Comparison of ENCODE assay signal across 12 cellular contexts in genomic region chr6:161369339-161369738, GRCh38.
DNase-seq lines count a peak whose midpoint lies in the region; ATAC-seq, FAIRE-seq and TF ChIP-seq lines count a peak whose summit lies in the region.
"Had no signal": no experiment of that assay in that cellular context is flagged by ENCODE, and none has a peak within 500 bp of the region (broad histone marks: within the 10 kb centered on the region; RNA-seq: fewer than 3 reads in every experiment).

No MANE protein-coding gene starts in this region.

- TF ChIP-seq POLR2A in HepG2 (IDR thresholded peaks at IDR 0.05; ENCODE audit: insufficient read depth in 1 of 2, low read depth in 2 of 2, low read length in 2 of 2): no peak

- H3K79me2 ChIP-seq in HepG2 (ENCODE audit: insufficient read depth, low read length): no peaks in the 10 kb centered on the region

- no peak for TF ChIP-seq CTCF in astrocyte of the cerebellum (IDR thresholded peaks at IDR 0.05; ENCODE audit: low read depth, low read length, missing control alignments)
- no peak for TF ChIP-seq CTCF in HepG2 (CRISPR knock-in tag; IDR thresholded peaks at IDR 0.05)
- no peak for TF ChIP-seq CTCF in activated CD8-positive, alpha-beta T cell treated with anti-CD3 and anti-CD28 coated beads for 36 hours (IDR thresholded peaks at IDR 0.05)

- no peaks in the 10 kb centered on the region for H4K20me1 ChIP-seq in HepG2 (ENCODE audit: insufficient read depth, low read length)

- H3K4me3 Mint-ChIP-seq in activated CD8-positive, alpha-beta T cell treated with anti-CD3 and anti-CD28 coated beads for 36 hours: no peak overlapping the region
- H3K4me3 Mint-ChIP-seq: T-helper 1 cell treated with Interleukin-12 subunit alpha and Interleukin-12 subunit beta and Interleukin-4 antibody, amounts not matched to agents 30 μg/mL and 1 μg/mL, for 36 hours had no signal

- POLR2A ChIA-PET in HepG2 (lab: Yijun Ruan, JAX): no interaction called here
- POLR2A ChIA-PET in activated CD8-positive, alpha-beta T cell treated with anti-CD3 and anti-CD28 coated beads for 36 hours (lab: Charles Lee): no interaction called here

- H3K36me3 ChIP-seq in HepG2 (replicated peaks in 1 of 2; ENCODE audit: control insufficient read depth in 1 of 2, insufficient read depth in 2 of 2, low read length in 2 of 2): no peaks in the 10 kb centered on the region
- H3K36me3 ChIP-seq: HAP-1 had no signal

- 0 out of 5 replicates have a peak, but pooled peaks cover 0 to 4% of the 10 kb centered on the region in 2 experiments for H3K27me3 ChIP-seq in HepG2 (ENCODE audit: control insufficient read depth in 1 of 2, insufficient read depth in 2 of 2, low read length in 2 of 2)
- H3K27me3 ChIP-seq: dorsolateral prefrontal cortex had no signal

- TF ChIP-seq EP300 in Ishikawa (IDR thresholded peaks at IDR 0.05; ENCODE audit: borderline replicate concordance) (no peak), HepG2 (IDR thresholded peaks at IDR 0.05; ENCODE audit: low read depth in 2 of 2, low read length in 2 of 2) (no peak), HepG2 (CRISPR knock-in tag; IDR thresholded peaks at IDR 0.05; ENCODE audit: borderline replicate concordance) (no peak)

- no peak for TF ChIP-seq RAD21 in Ishikawa (IDR thresholded peaks at IDR 0.05; ENCODE audit: low read depth)
- no peak for TF ChIP-seq RAD21 in HepG2 (CRISPR knock-in tag; IDR thresholded peaks at IDR 0.05)

- in situ Hi-C loops in astrocyte of the cerebellum (cut with HindIII; ENCODE audit: low sequenced_read_pairs): no loop called here
- in situ Hi-C loops in HepG2 (cut with HindIII; ENCODE audit: extremely low pct_ligation_motif_present, low pct_unique_long_range_greater_than_20kb): loop anchor here (25.0 kb wide), 1 partner anchor 632 kb away; no protein-coding TSS in a partner anchor

- CTCF ChIA-PET in HepG2 (lab: Yijun Ruan, JAX; ENCODE audit: low intra/inter-chr PET ratio, low total read pairs): no interaction called here
- CTCF ChIA-PET in activated CD8-positive, alpha-beta T cell treated with anti-CD3 and anti-CD28 coated beads for 36 hours (lab: Charles Lee): interaction anchor here (0.6 to 2.9 kb wide), 2 partner anchors 243 to 439 kb away, joined by 3 to 21 read pairs; no protein-coding TSS in a partner anchor

- H3K9me3 Mint-ChIP-seq in activated CD8-positive, alpha-beta T cell treated with anti-CD3 and anti-CD28 coated beads for 36 hours: no peaks in the 10 kb centered on the region
- H3K9me3 Mint-ChIP-seq: T-helper 1 cell treated with Interleukin-12 subunit alpha and Interleukin-12 subunit beta and Interleukin-4 antibody, amounts not matched to agents 30 μg/mL and 1 μg/mL, for 36 hours had no signal

- intact Hi-C loops in HepG2 (cut with micrococcal nuclease; ENCODE audit: unreplicated experiment): no loop called here
- intact Hi-C loops in activated CD8-positive, alpha-beta T cell treated with anti-CD3 and anti-CD28 coated beads for 36 hours (cut with micrococcal nuclease): no loop called here

- H3K4me2 ChIP-seq in HepG2 (ENCODE audit: low read depth, low read length): no peak overlapping the region

- no peak overlapping the region for H3K27ac Mint-ChIP-seq in activated CD8-positive, alpha-beta T cell treated with anti-CD3 and anti-CD28 coated beads for 36 hours
- H3K27ac Mint-ChIP-seq: T-helper 1 cell treated with Interleukin-12 subunit alpha and Interleukin-12 subunit beta and Interleukin-4 antibody, amounts not matched to agents 30 μg/mL and 1 μg/mL, for 36 hours had no signal

- H2AFZ ChIP-seq in HepG2 (ENCODE audit: low read length): no peak overlapping the region

- H3K27me3 Mint-ChIP-seq in activated CD8-positive, alpha-beta T cell treated with anti-CD3 and anti-CD28 coated beads for 36 hours: no peaks in the 10 kb centered on the region

- 61% methylated on average over 13 of the region's 13 CpGs for WGBS in HepG2 (ENCODE audit: low lambda C conversion rate)

- no peaks in the 10 kb centered on the region for H3K36me3 Mint-ChIP-seq in activated CD8-positive, alpha-beta T cell treated with anti-CD3 and anti-CD28 coated beads for 36 hours (ENCODE audit: low read depth)

- BruUV-seq in HepG2 (replicated peaks; lab: Mats Ljungman, UMichigan): no TSS peak

- H3K4me3 ChIP-seq in astrocyte of the cerebellum (ENCODE audit: low read depth, low read length) (no peak overlapping the region), HepG2 (replicated peaks in 1 of 3; ENCODE audit: insufficient read depth in 1 of 3, low read depth in 2 of 3, low read length in 3 of 3) (no peak overlapping the region)
- H3K4me3 ChIP-seq: dorsolateral prefrontal cortex, HAP-1 had no signal

- H3K27ac ChIP-seq in HepG2 (ENCODE audit: extremely low read length, insufficient read depth, low read length): no peak overlapping the region

- no peak overlapping the region for H3K9ac ChIP-seq in HepG2 (ENCODE audit: insufficient read depth, low read depth, low read length)

- no peaks in the 10 kb centered on the region for H3K9me3 ChIP-seq in HepG2 (ENCODE audit: low read length)
- H3K9me3 ChIP-seq: HAP-1 had no signal

- DNase-seq in AG20443 (ENCODE audit: low spot score): peak; percentile 84
- DNase-seq in astrocyte of the cerebellum (ENCODE audit: low read depth): peak; percentile 58
- DNase-seq in HepG2 (ENCODE audit: low spot score): no peak
- DNase-seq in activated CD4-positive, alpha-beta T cell treated with anti-CD3 and anti-CD28 coated beads for 48 hours: no peak
- DNase-seq in NCI-H2081 (lab: John Stamatoyannopoulos, UW): no peak
- no peak for DNase-seq in activated CD8-positive, alpha-beta T cell treated with anti-CD3 and anti-CD28 coated beads for 36 hours
- DNase-seq: dorsolateral prefrontal cortex, NCI-H510A treated with DMSO at 0.1 percent for 48 hours had no signal

- no peaks in the 10 kb centered on the region for H3K4me1 Mint-ChIP-seq in activated CD8-positive, alpha-beta T cell treated with anti-CD3 and anti-CD28 coated beads for 36 hours (ENCODE audit: low read depth)

- peaks cover 7% of the 10 kb centered on the region for H3K4me1 ChIP-seq in HepG2 (ENCODE audit: insufficient read depth, low read length)
- H3K4me1 ChIP-seq: HAP-1 had no signal

- ATAC-seq in HepG2 (no peak), HG02970 (IDR thresholded peaks at IDR 0.05; ENCODE audit: low FRiP score, unreplicated experiment) (no peak)
- ATAC-seq in activated CD8-positive, alpha-beta T cell treated with anti-CD3 and anti-CD28 coated beads for 36 hours: no peak

- FAIRE-seq in HepG2 (lab: Jason Lieb, UNC): no peak

TF ChIP-seq in Ishikawa, 13 proteins besides CTCF, POLR2A, EP300 and RAD21:
- no peak for TF ChIP-seq NFIC (IDR thresholded peaks at IDR 0.05)
- TF ChIP-seq FOXM1 (IDR thresholded peaks at IDR 0.05; ENCODE audit: borderline replicate concordance, low read depth): no peak
- no peak for TF ChIP-seq YY1 (IDR thresholded peaks at IDR 0.05; ENCODE audit: low read depth)
- no peak for TF ChIP-seq CREB1 (IDR thresholded peaks at IDR 0.05; ENCODE audit: low read depth)
- TF ChIP-seq TEAD4 (IDR thresholded peaks at IDR 0.05): no peak
- peak; percentile 81 for TF ChIP-seq CEBPB (IDR thresholded peaks at IDR 0.05)
TF ChIP-seq in Ishikawa: peak in this region for 1.

TF ChIP-seq in HepG2, 621 proteins besides CTCF, POLR2A, EP300 and RAD21 (continues in another document):
- TF ChIP-seq ZNF496 (CRISPR knock-in tag; IDR thresholded peaks at IDR 0.05; ENCODE audit: insufficient replicate concordance) (no peak), FOXM1 (CRISPR knock-in tag; IDR thresholded peaks at IDR 0.05) (no peak), CEBPB (IDR thresholded peaks at IDR 0.05; ENCODE audit: borderline replicate concordance, low read depth, low read length) (peak; percentile 92), ZNF550 (CRISPR knock-in tag; IDR thresholded peaks at IDR 0.05; ENCODE audit: borderline replicate concordance) (no peak), ISX (CRISPR knock-in tag; conservative IDR thresholded peaks at IDR 0.05) (no peak)
- TF ChIP-seq, protein P1, sequence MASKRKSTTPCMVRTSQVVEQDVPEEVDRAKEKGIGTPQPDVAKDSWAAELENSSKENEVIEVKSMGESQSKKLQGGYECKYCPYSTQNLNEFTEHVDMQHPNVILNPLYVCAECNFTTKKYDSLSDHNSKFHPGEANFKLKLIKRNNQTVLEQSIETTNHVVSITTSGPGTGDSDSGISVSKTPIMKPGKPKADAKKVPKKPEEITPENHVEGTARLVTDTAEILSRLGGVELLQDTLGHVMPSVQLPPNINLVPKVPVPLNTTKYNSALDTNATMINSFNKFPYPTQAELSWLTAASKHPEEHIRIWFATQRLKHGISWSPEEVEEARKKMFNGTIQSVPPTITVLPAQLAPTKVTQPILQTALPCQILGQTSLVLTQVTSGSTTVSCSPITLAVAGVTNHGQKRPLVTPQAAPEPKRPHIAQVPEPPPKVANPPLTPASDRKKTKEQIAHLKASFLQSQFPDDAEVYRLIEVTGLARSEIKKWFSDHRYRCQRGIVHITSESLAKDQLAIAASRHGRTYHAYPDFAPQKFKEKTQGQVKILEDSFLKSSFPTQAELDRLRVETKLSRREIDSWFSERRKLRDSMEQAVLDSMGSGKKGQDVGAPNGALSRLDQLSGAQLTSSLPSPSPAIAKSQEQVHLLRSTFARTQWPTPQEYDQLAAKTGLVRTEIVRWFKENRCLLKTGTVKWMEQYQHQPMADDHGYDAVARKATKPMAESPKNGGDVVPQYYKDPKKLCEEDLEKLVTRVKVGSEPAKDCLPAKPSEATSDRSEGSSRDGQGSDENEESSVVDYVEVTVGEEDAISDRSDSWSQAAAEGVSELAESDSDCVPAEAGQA (IDR thresholded peaks at IDR 0.05; ENCODE audit: low read depth): no peak
- TF ChIP-seq, protein P1 (CRISPR knock-in tag; IDR thresholded peaks at IDR 0.05; ENCODE audit: borderline replicate concordance): no peak

Comparison
In these comparisons a context has a peak if more than half of its experiments do, and no peak if none do; other contexts are left out.
1. DNase-seq: peak in AG20443 (single experiment) and astrocyte of the cerebellum (single experiment); none in HepG2 (single experiment), activated CD4-positive, alpha-beta T cell treated with anti-CD3 and anti-CD28 coated beads for 48 hours (single experiment), NCI-H2081 (0 of 2) and activated CD8-positive, alpha-beta T cell treated with anti-CD3 and anti-CD28 coated beads for 36 hours (single experiment).